Comparison of ENCODE assay signal across 37 cellular contexts in genomic region chr1:108810176-108810575, GRCh38. TPM values are rescaled to one million over a fixed set of nuclear protein-coding genes. Genes with fewer than 3 reads are reported as not detected.
"Had no signal": no experiment of that assay in that cellular context is flagged by ENCODE, and none has a peak within 500 bp of the region (broad histone marks: within the 10 kb centered on the region; RNA-seq: fewer than 3 reads in every experiment).

No MANE protein-coding gene starts in this region.

- H3K4me3 ChIP-seq: cardiac muscle cell, MG63, PC-9 had no signal

- H3K9me3 ChIP-seq: MG63 had no signal

- H3K4me1 Mint-ChIP-seq: activated CD8-positive, alpha-beta memory T cell treated with anti-CD3 and anti-CD28 coated beads, Interleukin-2, amount 10 ng/mL, durations not matched to agents 7 days and 5 days; activated naive CD4-positive, alpha-beta T cell treated with anti-CD3 and anti-CD28 coated beads, Interleukin-2, amount 10 ng/mL, durations not matched to agents 7 days and 5 days; activated naive CD8-positive, alpha-beta T cell treated with anti-CD3 and anti-CD28 coated beads for 36 hours; T-cell; T-helper 17 cell had no signal

- ATAC-seq: activated CD8-positive, alpha-beta memory T cell treated with anti-CD3 and anti-CD28 coated beads, Interleukin-2, amount 10 ng/mL, durations not matched to agents 7 days and 5 days; Right ventricle myocardium inferior; SK-N-SH treated with all-trans-retinoic acid at 6 μM for 48 hours; T-cell; T-helper 17 cell had no signal

- H3K27me3 Mint-ChIP-seq: activated CD4-positive, alpha-beta memory T cell treated with anti-CD3 and anti-CD28 coated beads, Interleukin-2, amount 10 ng/mL, durations not matched to agents 7 days and 5 days; activated naive CD4-positive, alpha-beta T cell treated with anti-CD3 and anti-CD28 coated beads, Interleukin-2, amount 10 ng/mL, durations not matched to agents 7 days and 5 days; activated naive CD8-positive, alpha-beta T cell treated with anti-CD3 and anti-CD28 coated beads for 36 hours; T-cell; T-helper 17 cell had no signal

- DNase-seq: activated CD4-positive, alpha-beta memory T cell treated with anti-CD3 and anti-CD28 coated beads, Interleukin-2, amount 10 ng/mL, durations not matched to agents 7 days and 5 days; activated CD4-positive, alpha-beta T cell treated with anti-CD3 and anti-CD28 coated beads for 1 hour; activated CD4-positive, alpha-beta T cell treated with anti-CD3 and anti-CD28 coated beads for 48 hours; activated CD4-positive, CD25-positive, alpha-beta regulatory T cell; activated CD8-positive, alpha-beta memory T cell treated with anti-CD3 and anti-CD28 coated beads for 24 hours; activated CD8-positive, alpha-beta memory T cell treated with anti-CD3 and anti-CD28 coated beads, Interleukin-2, amount 10 ng/mL, durations not matched to agents 7 days and 5 days; activated CD8-positive, alpha-beta memory T cell treated with anti-CD3 and anti-CD28 coated beads, Interleukin-2, amount 50 U/mL, for 48 hours; activated effector memory CD4-positive, alpha-beta T cell treated with Interleukin-2 at 50 U/mL for 16 hours; activated naive CD4-positive, alpha-beta T cell treated with anti-CD3 and anti-CD28 coated beads, Interleukin-2, amount 10 ng/mL, durations not matched to agents 7 days and 5 days; activated naive CD8-positive, alpha-beta T cell treated with anti-CD3 and anti-CD28 coated beads for 36 hours; activated T-cell treated with anti-CD3 and anti-CD28 coated beads, Interleukin-2, amount 50 U/mL, for 48 hours; amniotic stem cell; aorta; brain microvascular endothelial cell; Karpas-422; KBM-7; MG63; NCI-H1048; NCI-H1105 treated with DMSO at 0.1 percent for 48 hours; NCI-H1436; NCI-H1694; NCI-H1930; NCI-H2081 treated with DMSO at 0.1 percent for 48 hours; NCI-H226; NCI-H446 treated with DMSO at 0.1 percent for 48 hours; NCI-H524; NK-92 treated with Interleukin-12 subunit alpha and Interleukin-12 subunit beta, amount 100 ng/mL, for 24 hours; PC-9; SIG-M5; T-cell; T-helper 17 cell had no signal

- H2AFZ ChIP-seq: PC-9 had no signal

- H3K27ac Mint-ChIP-seq: activated CD4-positive, alpha-beta memory T cell treated with anti-CD3 and anti-CD28 coated beads, Interleukin-2, amount 10 ng/mL, durations not matched to agents 7 days and 5 days; activated CD8-positive, alpha-beta memory T cell treated with anti-CD3 and anti-CD28 coated beads, Interleukin-2, amount 10 ng/mL, durations not matched to agents 7 days and 5 days; activated naive CD4-positive, alpha-beta T cell treated with anti-CD3 and anti-CD28 coated beads, Interleukin-2, amount 10 ng/mL, durations not matched to agents 7 days and 5 days; activated naive CD8-positive, alpha-beta T cell treated with anti-CD3 and anti-CD28 coated beads for 36 hours; T-cell; T-helper 17 cell had no signal

- H3K9me3 Mint-ChIP-seq: activated CD4-positive, alpha-beta memory T cell treated with anti-CD3 and anti-CD28 coated beads, Interleukin-2, amount 10 ng/mL, durations not matched to agents 7 days and 5 days; activated naive CD4-positive, alpha-beta T cell treated with anti-CD3 and anti-CD28 coated beads, Interleukin-2, amount 10 ng/mL, durations not matched to agents 7 days and 5 days; activated naive CD8-positive, alpha-beta T cell treated with anti-CD3 and anti-CD28 coated beads for 36 hours; T-cell had no signal

- H3K27me3 ChIP-seq: brain microvascular endothelial cell, cardiac muscle cell, MG63 had no signal

- H3K27ac ChIP-seq: brain microvascular endothelial cell, cardiac muscle cell, PC-9, RWPE1, VCaP had no signal

- H3K4me2 ChIP-seq: PC-9 had no signal

- H3K4me3 Mint-ChIP-seq: activated CD4-positive, alpha-beta memory T cell treated with anti-CD3 and anti-CD28 coated beads, Interleukin-2, amount 10 ng/mL, durations not matched to agents 7 days and 5 days; activated CD8-positive, alpha-beta memory T cell treated with anti-CD3 and anti-CD28 coated beads, Interleukin-2, amount 10 ng/mL, durations not matched to agents 7 days and 5 days; activated naive CD4-positive, alpha-beta T cell treated with anti-CD3 and anti-CD28 coated beads, Interleukin-2, amount 10 ng/mL, durations not matched to agents 7 days and 5 days; activated naive CD8-positive, alpha-beta T cell treated with anti-CD3 and anti-CD28 coated beads for 36 hours; T-cell; T-helper 17 cell had no signal

RNA-seq across cellular contexts. Expression of gene AKNAD1, which starts 46.7 kb away (rescaled TPM):
- total RNA-seq: activated CD4-positive, alpha-beta memory T cell treated with anti-CD3 and anti-CD28 coated beads, Interleukin-2, amount 10 ng/mL, durations not matched to agents 7 days and 5 days; activated CD8-positive, alpha-beta memory T cell treated with anti-CD3 and anti-CD28 coated beads, Interleukin-2, amount 10 ng/mL, durations not matched to agents 7 days and 5 days; activated naive CD8-positive, alpha-beta T cell treated with anti-CD3 and anti-CD28 coated beads for 36 hours; cardiac muscle cell; OCI-LY7; PC-9; Right ventricle myocardium inferior; T-cell; T-helper 17 cell had no signal
- polyA plus RNA-seq: aorta, cardiac muscle cell had no signal
